1 cellular context compared by ENCODE assay signal in the genomic region with DNA sequence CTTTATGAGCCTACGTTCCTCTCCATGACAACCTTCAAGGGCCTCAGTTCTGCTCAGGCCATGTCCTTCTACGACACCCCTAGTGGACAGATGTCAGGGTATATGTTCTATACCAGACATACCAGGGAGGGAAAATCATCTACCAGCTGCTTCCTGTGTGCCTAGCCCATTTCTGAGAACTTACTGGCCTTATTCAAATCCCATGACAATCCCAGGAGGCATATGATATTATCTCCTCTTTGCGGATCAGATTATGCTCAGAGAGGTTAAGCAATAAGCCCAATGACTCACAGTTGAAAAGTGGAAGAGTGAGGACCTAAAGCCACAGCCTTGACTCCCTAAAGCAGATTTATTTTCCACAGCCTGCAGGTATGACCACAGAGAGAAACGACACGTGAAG.
TF ChIP-seq lines count a peak whose summit lies in the region.

No MANE protein-coding gene starts in this region.

TF ChIP-seq in HepG2, 621 proteins besides CTCF, POLR2A, EP300 and RAD21 (continued from another document):
- TF ChIP-seq, protein P1, sequence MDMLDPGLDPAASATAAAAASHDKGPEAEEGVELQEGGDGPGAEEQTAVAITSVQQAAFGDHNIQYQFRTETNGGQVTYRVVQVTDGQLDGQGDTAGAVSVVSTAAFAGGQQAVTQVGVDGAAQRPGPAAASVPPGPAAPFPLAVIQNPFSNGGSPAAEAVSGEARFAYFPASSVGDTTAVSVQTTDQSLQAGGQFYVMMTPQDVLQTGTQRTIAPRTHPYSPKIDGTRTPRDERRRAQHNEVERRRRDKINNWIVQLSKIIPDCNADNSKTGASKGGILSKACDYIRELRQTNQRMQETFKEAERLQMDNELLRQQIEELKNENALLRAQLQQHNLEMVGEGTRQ (IDR thresholded peaks at IDR 0.05; ENCODE audit: low read depth, low read length): no peak
- TF ChIP-seq, protein P1 (CRISPR knock-in tag; IDR thresholded peaks at IDR 0.05; ENCODE audit: borderline replicate concordance): no peak
- no peak for TF ChIP-seq ZNF256 (CRISPR knock-in tag; conservative IDR thresholded peaks at IDR 0.05)
- TF ChIP-seq ZNF839 (CRISPR knock-in tag; IDR thresholded peaks at IDR 0.05; ENCODE audit: borderline replicate concordance): no peak
- no peak for TF ChIP-seq ZFP62 (CRISPR knock-in tag; IDR thresholded peaks at IDR 0.05)
- TF ChIP-seq, protein P2, sequence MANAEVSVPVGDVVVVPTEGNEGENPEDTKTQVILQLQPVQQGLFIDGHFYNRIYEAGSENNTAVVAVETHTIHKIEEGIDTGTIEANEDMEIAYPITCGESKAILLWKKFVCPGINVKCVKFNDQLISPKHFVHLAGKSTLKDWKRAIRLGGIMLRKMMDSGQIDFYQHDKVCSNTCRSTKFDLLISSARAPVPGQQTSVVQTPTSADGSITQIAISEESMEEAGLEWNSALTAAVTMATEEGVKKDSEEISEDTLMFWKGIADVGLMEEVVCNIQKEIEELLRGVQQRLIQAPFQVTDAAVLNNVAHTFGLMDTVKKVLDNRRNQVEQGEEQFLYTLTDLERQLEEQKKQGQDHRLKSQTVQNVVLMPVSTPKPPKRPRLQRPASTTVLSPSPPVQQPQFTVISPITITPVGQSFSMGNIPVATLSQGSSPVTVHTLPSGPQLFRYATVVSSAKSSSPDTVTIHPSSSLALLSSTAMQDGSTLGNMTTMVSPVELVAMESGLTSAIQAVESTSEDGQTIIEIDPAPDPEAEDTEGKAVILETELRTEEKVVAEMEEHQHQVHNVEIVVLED (CRISPR knock-in tag; IDR thresholded peaks at IDR 0.05; ENCODE audit: borderline replicate concordance): no peak
- TF ChIP-seq, protein P3, sequence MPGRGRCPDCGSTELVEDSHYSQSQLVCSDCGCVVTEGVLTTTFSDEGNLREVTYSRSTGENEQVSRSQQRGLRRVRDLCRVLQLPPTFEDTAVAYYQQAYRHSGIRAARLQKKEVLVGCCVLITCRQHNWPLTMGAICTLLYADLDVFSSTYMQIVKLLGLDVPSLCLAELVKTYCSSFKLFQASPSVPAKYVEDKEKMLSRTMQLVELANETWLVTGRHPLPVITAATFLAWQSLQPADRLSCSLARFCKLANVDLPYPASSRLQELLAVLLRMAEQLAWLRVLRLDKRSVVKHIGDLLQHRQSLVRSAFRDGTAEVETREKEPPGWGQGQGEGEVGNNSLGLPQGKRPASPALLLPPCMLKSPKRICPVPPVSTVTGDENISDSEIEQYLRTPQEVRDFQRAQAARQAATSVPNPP (CRISPR knock-in tag; IDR thresholded peaks at IDR 0.05): no peak
- no peak for TF ChIP-seq PHF21A (CRISPR knock-in tag; IDR thresholded peaks at IDR 0.05)
- TF ChIP-seq SRY (CRISPR knock-in tag; IDR thresholded peaks at IDR 0.05): no peak
- TF ChIP-seq REXO4 (CRISPR knock-in tag; IDR thresholded peaks at IDR 0.05; ENCODE audit: borderline replicate concordance): no peak
- TF ChIP-seq MTF1 (CRISPR knock-in tag; IDR thresholded peaks at IDR 0.05): no peak
- TF ChIP-seq SRSF4 (IDR thresholded peaks at IDR 0.05; ENCODE audit: low read depth, low read length, poor library complexity, severe bottlenecking): no peak
- no peak for TF ChIP-seq ZNF3 (CRISPR knock-in tag; IDR thresholded peaks at IDR 0.05)
TF ChIP-seq in HepG2: peak in this region for 0.
